Comparison of ENCODE assay signal across 8 cellular contexts in the genomic region with DNA sequence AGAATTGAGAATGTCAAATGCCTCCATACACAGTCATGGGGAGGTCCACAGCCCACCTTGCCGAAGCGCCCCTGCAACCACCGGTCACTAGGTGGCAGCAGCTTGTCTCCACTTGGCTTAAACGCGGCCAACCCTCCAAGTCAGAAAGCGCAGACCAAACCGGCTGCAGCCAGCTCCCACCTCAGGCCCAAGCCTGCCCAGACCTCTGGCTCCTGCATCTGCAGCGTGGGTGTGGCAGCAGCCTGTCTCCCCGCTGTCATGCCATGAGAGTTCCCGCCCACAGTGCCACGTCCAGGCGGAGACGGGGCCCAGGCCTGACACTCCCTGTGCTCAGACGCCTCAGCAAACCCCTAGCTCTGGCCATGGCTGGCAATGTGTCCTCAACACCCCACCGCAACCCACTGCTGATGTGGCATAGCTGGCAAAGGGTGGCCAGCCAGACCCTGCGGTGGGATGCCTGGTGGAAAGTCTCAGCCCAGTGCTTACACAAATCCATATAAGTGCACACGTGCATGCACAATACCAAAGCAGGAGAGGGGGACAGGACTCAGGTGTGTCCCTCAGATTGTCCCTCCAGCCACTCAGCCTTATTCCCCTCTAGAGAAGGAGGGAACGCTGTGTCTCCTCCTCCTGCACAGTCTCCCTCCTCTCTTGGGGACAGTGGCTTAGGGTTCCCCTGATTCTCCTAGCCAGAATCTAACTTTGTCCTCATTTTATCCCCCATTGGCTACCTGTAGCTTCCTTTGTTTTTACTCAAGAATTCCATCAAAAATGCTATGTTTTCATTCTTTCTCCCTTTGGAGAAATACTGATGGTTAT. TPM values are rescaled to one million over a fixed set of nuclear protein-coding genes. Genes with fewer than 3 reads are reported as not detected.
DNase-seq lines count a peak whose midpoint lies in the region; ATAC-seq lines count a peak whose summit lies in the region.

No MANE protein-coding gene starts in this region.

- peak overlapping the region in 1 of 2 experiments; percentile 20 for H3K23ac ChIP-seq in mesenchymal stem cell (ENCODE audit: low read length in 2 of 2)

- H3K4ac ChIP-seq in mesenchymal stem cell (ENCODE audit: low read depth in 1 of 2, low read length in 2 of 2) = peak overlapping the region; percentile 64 to 88

- no peak overlapping the region for H3K27ac ChIP-seq in effector memory CD4-positive, alpha-beta T cell (ENCODE audit: insufficient read depth, low read length, poor library complexity, severe bottlenecking)
- no peak overlapping the region for H3K27ac ChIP-seq in mesenchymal stem cell (ENCODE audit: low read length, poor library complexity, severe bottlenecking)

- no peaks in the 10 kb centered on the region for H3K36me3 Mint-ChIP-seq in activated CD8-positive, alpha-beta T cell treated with anti-CD3 and anti-CD28 coated beads, Interleukin-2, amount 10 ng/mL, durations not matched to agents 7 days and 5 days (ENCODE audit: low read depth)

- POLR2A ChIA-PET in activated CD8-positive, alpha-beta T cell treated with anti-CD3 and anti-CD28 coated beads, Interleukin-2, amount 10 ng/mL, durations not matched to agents 7 days and 5 days (lab: Charles Lee) = interaction anchor here (0.9 to 1.7 kb wide), 4 partner anchors 22 to 49 kb away, joined by 3 to 6 read pairs (median 4); a partner anchor contains a TSS

- H3K79me1 ChIP-seq in mesenchymal stem cell (replicated peaks; ENCODE audit: low read length, poor library complexity, severe bottlenecking) = no peaks in the 10 kb centered on the region

- CTCF ChIA-PET in activated CD8-positive, alpha-beta T cell treated with anti-CD3 and anti-CD28 coated beads, Interleukin-2, amount 10 ng/mL, durations not matched to agents 7 days and 5 days (lab: Charles Lee) = interaction anchor here (0.7 to 5.1 kb wide), 37 partner anchors 10 to 598 kb away, joined by 3 to 113 read pairs (median 7); a partner anchor contains a TSS

- peak overlapping the region; percentile 85 for H3K9ac ChIP-seq in mesenchymal stem cell (ENCODE audit: low read length)

- no peak overlapping the region for H3K27ac Mint-ChIP-seq in activated CD8-positive, alpha-beta T cell treated with anti-CD3 and anti-CD28 coated beads, Interleukin-2, amount 10 ng/mL, durations not matched to agents 7 days and 5 days

- peak overlapping the region in 1 of 2 experiments; percentile 85 for H3K14ac ChIP-seq in mesenchymal stem cell (ENCODE audit: low read length in 2 of 2)

- no peak overlapping the region for H2AK5ac ChIP-seq in mesenchymal stem cell (ENCODE audit: low read length, severe bottlenecking)

- DNase-seq in DMS79 (lab: John Stamatoyannopoulos, UW) (peak; percentile 88), HPDE6-E6E7 (ENCODE audit: extremely low spot score) (peak; percentile 96), NCI-H82 treated with DMSO at 0.1 percent for 48 hours (lab: John Stamatoyannopoulos, UW; ENCODE audit: unreplicated experiment) (peak; percentile 63), mesenchymal stem cell (peak; percentile 87)
- DNase-seq in activated CD8-positive, alpha-beta T cell treated with anti-CD3 and anti-CD28 coated beads, Interleukin-2, amount 10 ng/mL, durations not matched to agents 7 days and 5 days = peak; percentile 88
- DNase-seq in effector memory CD4-positive, alpha-beta T cell = peak; percentile 40 to 47 (median 42)
- peak; percentile 51 for DNase-seq in stimulated activated CD8-positive, alpha-beta memory T cell treated with anti-CD3 and anti-CD28 coated beads, Interleukin-15, amount 100 ng/mL, for 1 hour (ENCODE audit: low read depth)

- H3K4me1 Mint-ChIP-seq in activated CD8-positive, alpha-beta T cell treated with anti-CD3 and anti-CD28 coated beads, Interleukin-2, amount 10 ng/mL, durations not matched to agents 7 days and 5 days (ENCODE audit: low read depth) = peaks cover 33% of the 10 kb centered on the region

- peak overlapping the region in 1 of 2 experiments; percentile 50 for H2BK12ac ChIP-seq in mesenchymal stem cell (ENCODE audit: low read length in 2 of 2)

- no peaks in the 10 kb centered on the region for H3K9me3 Mint-ChIP-seq in activated CD8-positive, alpha-beta T cell treated with anti-CD3 and anti-CD28 coated beads, Interleukin-2, amount 10 ng/mL, durations not matched to agents 7 days and 5 days (ENCODE audit: insufficient read depth)

- H3K4me3 ChIP-seq in effector memory CD4-positive, alpha-beta T cell (ENCODE audit: insufficient read depth, low read depth, low read length, poor library complexity, severe bottlenecking) = no peak overlapping the region
- H3K4me3 ChIP-seq in mesenchymal stem cell (ENCODE audit: insufficient read depth in 1 of 2, low read depth in 1 of 2, low read length in 2 of 2) = peak overlapping the region in 1 of 2 experiments; percentile 83

- no peak overlapping the region for H2BK5ac ChIP-seq in mesenchymal stem cell (ENCODE audit: low read depth, low read length, poor library complexity, severe bottlenecking)

- ATAC-seq in activated CD8-positive, alpha-beta T cell treated with anti-CD3 and anti-CD28 coated beads, Interleukin-2, amount 10 ng/mL, durations not matched to agents 7 days and 5 days = peak; percentile 20
- ATAC-seq in GM18517 (IDR thresholded peaks at IDR 0.05; ENCODE audit: unreplicated experiment) = no peak

- 25% methylated on average over 18 of the region's 18 CpGs for WGBS in mesenchymal stem cell

- no peak overlapping the region for H3K4me2 ChIP-seq in mesenchymal stem cell (ENCODE audit: low read length, poor library complexity, severe bottlenecking)

- no peaks in the 10 kb centered on the region for H3K27me3 ChIP-seq in effector memory CD4-positive, alpha-beta T cell (replicated peaks; ENCODE audit: control insufficient read depth, insufficient read depth, low read length, poor library complexity, severe bottlenecking)
- no peaks in the 10 kb centered on the region for H3K27me3 ChIP-seq in mesenchymal stem cell (ENCODE audit: control insufficient read depth in 1 of 2, insufficient read depth in 1 of 2, low read length in 2 of 2)

- peaks cover 23% of the 10 kb centered on the region for H3K4me1 ChIP-seq in effector memory CD4-positive, alpha-beta T cell (ENCODE audit: control insufficient read depth, insufficient read depth, low read length, poor library complexity, severe bottlenecking)
- H3K4me1 ChIP-seq in mesenchymal stem cell (ENCODE audit: control insufficient read depth, insufficient read depth, low read depth, low read length) = peaks cover 26% of the 10 kb centered on the region

- peak overlapping the region; percentile 5 for H4K91ac ChIP-seq in mesenchymal stem cell (ENCODE audit: low read length)

- H2BK15ac ChIP-seq in mesenchymal stem cell (ENCODE audit: low read depth, poor library complexity, severe bottlenecking) = no peak overlapping the region

- peak overlapping the region; percentile 6 to 61 for H3K18ac ChIP-seq in mesenchymal stem cell (ENCODE audit: low read depth in 1 of 2, low read length in 2 of 2)

- H3K9me3 ChIP-seq in effector memory CD4-positive, alpha-beta T cell (ENCODE audit: control insufficient read depth, low read length) = no peaks in the 10 kb centered on the region
- H3K9me3 ChIP-seq in mesenchymal stem cell (ENCODE audit: control insufficient read depth, low read length) = no peaks in the 10 kb centered on the region

- H4K8ac ChIP-seq in mesenchymal stem cell (ENCODE audit: low read length) = peak overlapping the region; percentile 49

- H3K4me3 Mint-ChIP-seq in activated CD8-positive, alpha-beta T cell treated with anti-CD3 and anti-CD28 coated beads, Interleukin-2, amount 10 ng/mL, durations not matched to agents 7 days and 5 days = no peak overlapping the region

- no peak overlapping the region for H2BK120ac ChIP-seq in mesenchymal stem cell (ENCODE audit: low read depth, low read length)

- peaks cover 13% of the 10 kb centered on the region for H3K27me3 Mint-ChIP-seq in activated CD8-positive, alpha-beta T cell treated with anti-CD3 and anti-CD28 coated beads, Interleukin-2, amount 10 ng/mL, durations not matched to agents 7 days and 5 days (ENCODE audit: low read depth)

- H2AFZ ChIP-seq in mesenchymal stem cell (ENCODE audit: low read depth, low read length) = peak overlapping the region; percentile 19

- no peaks in the 10 kb centered on the region for H3K36me3 ChIP-seq in effector memory CD4-positive, alpha-beta T cell (ENCODE audit: control insufficient read depth, insufficient read depth, low read length)
- peaks cover 0 to 7% of the 10 kb centered on the region in 2 experiments for H3K36me3 ChIP-seq in mesenchymal stem cell (ENCODE audit: control insufficient read depth in 1 of 2, insufficient read depth in 2 of 2, low read depth in 1 of 2, low read length in 2 of 2)

RNA-seq across cellular contexts. Expression of a gene that starts 10.9 kb away (rescaled TPM):
- 1 to 10 TPM; 5.1 to 5.5 TPM for total RNA-seq in activated CD8-positive, alpha-beta T cell treated with anti-CD3 and anti-CD28 coated beads, Interleukin-2, amount 10 ng/mL, durations not matched to agents 7 days and 5 days
- 148 TPM for polyA plus RNA-seq in mesenchymal stem cell (2013, experiment 1 of 2)
- polyA plus RNA-seq in mesenchymal stem cell (2013, experiment 2 of 2) = 153 TPM

RNA-seq across cellular contexts. Expression of a gene that starts 21.4 kb away (rescaled TPM):
- total RNA-seq in activated CD8-positive, alpha-beta T cell treated with anti-CD3 and anti-CD28 coated beads, Interleukin-2, amount 10 ng/mL, durations not matched to agents 7 days and 5 days = 10 to 100 TPM; 44.1 to 50.7 TPM
- polyA plus RNA-seq in mesenchymal stem cell (2013, experiment 1 of 2) = 172 TPM
- 169 TPM for polyA plus RNA-seq in mesenchymal stem cell (2013, experiment 2 of 2)

RNA-seq across cellular contexts. Expression of a gene that starts 55.8 kb away (rescaled TPM):
- total RNA-seq in activated CD8-positive, alpha-beta T cell treated with anti-CD3 and anti-CD28 coated beads, Interleukin-2, amount 10 ng/mL, durations not matched to agents 7 days and 5 days = 100 to 1,000 TPM; 186 to 196 TPM
- 75.6 TPM for polyA plus RNA-seq in mesenchymal stem cell (2013, experiment 1 of 2)
- 69.9 TPM for polyA plus RNA-seq in mesenchymal stem cell (2013, experiment 2 of 2)

Comparison
In these comparisons a context has a peak if more than half of its experiments do, and no peak if none do; other contexts are left out.
1. DNase-seq: peak in every context shown above with its lines; median percentile 96 in HPDE6-E6E7; 88 in DMS79; 88 in activated CD8-positive, alpha-beta T cell treated with anti-CD3 and anti-CD28 coated beads, Interleukin-2, amount 10 ng/mL, durations not matched to agents 7 days and 5 days; 87 in mesenchymal stem cell; 63 in NCI-H82 treated with DMSO at 0.1 percent for 48 hours; 51 in stimulated activated CD8-positive, alpha-beta memory T cell treated with anti-CD3 and anti-CD28 coated beads, Interleukin-15, amount 100 ng/mL, for 1 hour; 42 in effector memory CD4-positive, alpha-beta T cell.